In the genomic region with DNA sequence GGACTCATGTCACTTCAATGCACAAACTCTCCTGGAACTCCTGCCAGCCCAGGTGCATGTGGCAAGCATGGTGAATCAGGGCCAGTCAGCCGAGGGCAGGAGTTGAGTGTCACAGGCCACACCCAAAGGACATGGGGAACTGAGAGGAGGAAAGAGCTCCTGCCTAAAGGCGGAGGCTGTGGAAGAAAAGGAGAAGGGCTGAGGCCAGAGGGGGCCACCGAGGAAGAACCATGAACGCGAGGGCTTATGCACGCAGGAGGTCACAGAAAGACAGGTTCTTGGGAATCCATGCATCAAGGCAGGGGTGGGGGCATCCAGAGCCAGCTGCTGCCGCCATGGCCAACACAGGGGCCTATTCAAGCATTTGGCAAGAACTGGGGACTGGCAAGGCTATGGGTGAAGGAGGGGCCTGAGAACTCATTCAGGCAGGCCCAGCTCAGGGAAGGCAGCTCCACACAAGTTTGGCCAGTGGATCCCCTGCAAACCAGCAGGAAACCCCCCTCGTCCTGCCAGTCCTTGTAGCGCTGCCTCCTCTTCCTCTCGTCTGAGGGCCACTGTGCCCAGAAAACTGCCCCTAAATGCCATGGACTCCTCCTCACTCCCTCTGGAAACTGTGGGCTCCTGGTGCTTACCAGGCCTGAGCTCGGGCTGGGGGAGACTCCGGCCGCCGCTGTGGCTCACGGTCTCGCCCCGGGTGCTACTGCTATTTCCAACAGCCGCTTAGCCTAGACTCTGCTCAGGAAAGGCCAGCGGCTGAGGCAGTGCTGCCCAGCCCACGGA, we compare ENCODE assay signal across 9 cellular contexts. TPM values are rescaled to one million over a fixed set of nuclear protein-coding genes. Genes with fewer than 3 reads are reported as not detected.
DNase-seq lines count a peak whose midpoint lies in the region; ATAC-seq and TF ChIP-seq lines count a peak whose summit lies in the region.
"Had no signal": no experiment of that assay in that cellular context is flagged by ENCODE, and none has a peak within 500 bp of the region (broad histone marks: within the 10 kb centered on the region; RNA-seq: fewer than 3 reads in every experiment).

No MANE protein-coding gene starts in this region.

- H3K27ac ChIP-seq in CD8-positive, alpha-beta memory T cell (ENCODE audit: low read depth, low read length): peak overlapping the region; percentile 88
- peak overlapping the region; percentile 97 for H3K27ac ChIP-seq in RWPE1
- peak overlapping the region; percentile 85 to 97 (median 94) for H3K27ac ChIP-seq in gastroesophageal sphincter
- H3K27ac ChIP-seq in parathyroid adenoma: peak overlapping the region; percentile 84

- ATAC-seq in gastroesophageal sphincter (no peak), GM18868 (IDR thresholded peaks at IDR 0.05; ENCODE audit: unreplicated experiment) (no peak)

- in situ Hi-C loops in ACHN (cut with HindIII; ENCODE audit: low pct_ligation_motif_present, low pct_unique_long_range_greater_than_20kb, low sequenced_read_pairs): no loop called here

- peak overlapping the region; percentile 91 for H3K4me3 ChIP-seq in CD8-positive, alpha-beta memory T cell (ENCODE audit: low read length)
- H3K4me3 ChIP-seq in gastroesophageal sphincter (peak overlapping the region in 1 of 2 donors; percentile 63), parathyroid adenoma (ENCODE audit: low read depth, low read length) (no peak overlapping the region)

- TF ChIP-seq POLR2A in gastroesophageal sphincter (IDR thresholded peaks at IDR 0.05): no peak

- POLR2A ChIA-PET in CD8-positive, alpha-beta memory T cell (lab: Charles Lee): interaction anchor here (1.6 to 1.8 kb wide), 2 partner anchors 13 to 15 kb away, joined by 4 to 7 read pairs; a partner anchor contains a TSS
- POLR2A ChIA-PET in RWPE1 (lab: Yijun Ruan, JAX; ENCODE audit: low non-redundant PET): no interaction called here

- no peaks in the 10 kb centered on the region for H3K9me3 Mint-ChIP-seq in CD8-positive, alpha-beta memory T cell
- H3K9me3 Mint-ChIP-seq: activated T-helper 1 cell treated with anti-CD3 and anti-CD28 coated beads, Interleukin-12 subunit alpha, Interleukin-12 subunit beta, Interleukin-2, Interleukin-4 antibody, amounts not matched to agents 30 ng/mL and 10 ng/mL and 1 ng/mL, durations not matched to agents 14 hours and 24 hours and 36 hours had no signal

- no peak overlapping the region for H3K9ac ChIP-seq in parathyroid adenoma

- peaks cover 0 to 3% of the 10 kb centered on the region in 2 donors for H3K27me3 Mint-ChIP-seq in CD8-positive, alpha-beta memory T cell

- peak overlapping the region; percentile 84 for H3K4me2 ChIP-seq in parathyroid adenoma (ENCODE audit: low read length)

- no peaks in the 10 kb centered on the region for H3K27me3 ChIP-seq in CD8-positive, alpha-beta memory T cell (ENCODE audit: insufficient read depth, low read length, poor library complexity, severe bottlenecking)
- H3K27me3 ChIP-seq in gastroesophageal sphincter (no peaks in the 10 kb centered on the region), parathyroid adenoma (ENCODE audit: control insufficient read depth, insufficient read depth, low read length) (no peaks in the 10 kb centered on the region)

- CTCF ChIA-PET in CD8-positive, alpha-beta memory T cell (lab: Charles Lee): interaction anchor here (0.9 to 8.9 kb wide), 21 partner anchors 10 to 295 kb away, joined by 3 to 100 read pairs (median 4); a partner anchor contains a TSS
- CTCF ChIA-PET in RWPE1 (lab: Yijun Ruan, JAX): interaction anchor here (0.6 to 3.4 kb wide), 6 partner anchors 13 to 258 kb away, joined by 3 to 27 read pairs (median 4); a partner anchor contains a TSS

- peak overlapping the region; percentile 78 for H2AFZ ChIP-seq in parathyroid adenoma

- H3K9me3 ChIP-seq in CD8-positive, alpha-beta memory T cell (ENCODE audit: low read length): no peaks in the 10 kb centered on the region
- H3K9me3 ChIP-seq in gastroesophageal sphincter (no peaks in the 10 kb centered on the region), parathyroid adenoma (ENCODE audit: control insufficient read depth, low read length) (no peaks in the 10 kb centered on the region)

- H3K27ac Mint-ChIP-seq in CD8-positive, alpha-beta memory T cell: peak overlapping the region in 3 of 8 donors; percentile 78 to 97 (median 86)

- H3K36me3 Mint-ChIP-seq in CD8-positive, alpha-beta memory T cell: peaks cover 0 to 24% (median 8%) of the 10 kb centered on the region in 3 donors

- peaks cover 16% of the 10 kb centered on the region for H3K4me1 ChIP-seq in CD8-positive, alpha-beta memory T cell (ENCODE audit: insufficient read depth, low read length)
- H3K4me1 ChIP-seq in gastroesophageal sphincter: peaks cover 0 to 73% (median 50%) of the 10 kb centered on the region in 3 donors
- peaks cover 8% of the 10 kb centered on the region for H3K4me1 ChIP-seq in parathyroid adenoma

- TF ChIP-seq CTCF in RWPE1 (conservative IDR thresholded peaks at IDR 0.05; ENCODE audit: low read depth) (no peak), gastroesophageal sphincter (IDR thresholded peaks at IDR 0.05) (no peak), parathyroid adenoma (IDR thresholded peaks at IDR 0.05) (no peak)

- no peak for TF ChIP-seq EP300 in gastroesophageal sphincter (IDR thresholded peaks at IDR 0.05)

- DNase-seq in CD8-positive, alpha-beta memory T cell: no peak
- no peak for DNase-seq in RWPE1 (ENCODE audit: low spot score)
- no peak for DNase-seq in ACHN
- DNase-seq in NCI-H1930 (lab: John Stamatoyannopoulos, UW): no peak
- DNase-seq in NCI-H510A treated with DMSO at 0.1 percent for 48 hours (lab: John Stamatoyannopoulos, UW): no peak

- peaks cover 22 to 33% (median 27%) of the 10 kb centered on the region in 3 donors for H3K4me1 Mint-ChIP-seq in CD8-positive, alpha-beta memory T cell

- H3K4me3 Mint-ChIP-seq in CD8-positive, alpha-beta memory T cell: peak overlapping the region in 3 of 7 donors; percentile 28 to 87 (median 83)

- peaks cover 17% of the 10 kb centered on the region for H3K36me3 ChIP-seq in CD8-positive, alpha-beta memory T cell (ENCODE audit: insufficient read depth, low read length)
- H3K36me3 ChIP-seq in gastroesophageal sphincter: peaks cover 0 to 39% of the 10 kb centered on the region in 2 donors
- H3K36me3 ChIP-seq in parathyroid adenoma (ENCODE audit: control insufficient read depth, insufficient read depth, low read length): no peaks in the 10 kb centered on the region

- no peaks in the 10 kb centered on the region for H3K79me2 ChIP-seq in parathyroid adenoma

- WGBS in gastroesophageal sphincter (ENCODE audit: low coverage in 1 of 2), 2 donors: 20 to 100% methylated on average over 1 of the region's 20 CpGs

RNA-seq across cellular contexts. Expression of a gene that starts 15.4 kb away (rescaled TPM):
- total RNA-seq in CD8-positive, alpha-beta memory T cell: 10 to 100 TPM; 25.4 to 29.1 TPM
- polyA plus RNA-seq in CD8-positive, alpha-beta memory T cell: 9.2 TPM
- 10 to 100 TPM; 22.9 to 78.0 (median 36.8) TPM for total RNA-seq in gastroesophageal sphincter

RNA-seq across cellular contexts. Expression of a gene that starts 45.4 kb away (rescaled TPM):
- 10 to 100 TPM; 30.1 to 36.9 TPM for total RNA-seq in CD8-positive, alpha-beta memory T cell
- 17.3 TPM for polyA plus RNA-seq in CD8-positive, alpha-beta memory T cell
- 10 to 100 TPM in 3 of 4 donors, 1 to 10 TPM in 1; 8.9 to 24.9 (median 18.6) TPM for total RNA-seq in gastroesophageal sphincter
